ENCODE assay signal across 8 cellular contexts in the genomic region with DNA sequence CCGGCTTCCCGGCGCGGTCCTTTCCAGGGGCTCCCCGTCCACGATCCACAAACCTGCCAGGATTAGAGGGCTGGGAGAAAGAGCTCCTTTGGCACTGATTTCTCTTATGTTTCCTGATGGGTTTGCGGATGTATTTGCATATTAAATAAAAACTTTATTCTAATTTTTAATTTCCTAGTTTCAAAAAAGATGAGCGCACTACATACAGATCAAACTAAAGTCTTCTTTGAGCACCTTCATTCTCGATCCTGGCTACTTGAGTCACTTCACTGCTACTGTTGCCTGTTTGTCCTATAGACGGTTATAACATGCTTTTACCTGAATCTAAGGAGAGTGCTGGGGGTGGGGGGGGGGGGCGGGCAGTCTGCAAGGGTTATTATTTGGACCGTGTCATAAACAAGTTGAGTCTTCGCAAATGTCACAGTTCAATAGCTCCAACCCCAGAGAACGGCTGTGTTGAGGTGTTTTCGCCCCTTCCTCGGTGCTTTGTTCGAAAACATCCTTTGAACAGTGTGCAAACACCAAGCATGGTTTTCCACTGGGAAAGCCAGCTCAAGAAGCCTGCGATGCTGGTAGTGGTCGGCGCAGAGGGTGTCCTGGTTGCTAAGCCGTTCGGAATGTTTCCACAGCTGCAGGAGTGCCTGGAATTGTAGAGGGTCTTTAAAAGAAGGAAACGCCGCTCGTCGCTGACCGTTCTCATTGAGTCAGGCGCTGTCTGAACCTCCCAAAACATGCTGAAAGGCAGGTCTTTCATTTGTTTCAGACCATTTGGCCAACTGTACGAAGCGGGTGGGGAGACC. TPM values are rescaled to one million over a fixed set of nuclear protein-coding genes. Genes with fewer than 3 reads are reported as not detected.
DNase-seq lines count a peak whose midpoint lies in the region; ATAC-seq and TF ChIP-seq lines count a peak whose summit lies in the region.

No MANE protein-coding gene starts in this region.

- peaks cover 14% of the 10 kb centered on the region for H3K4me1 ChIP-seq in HAP-1
- peaks cover 3% of the 10 kb centered on the region for H3K4me1 ChIP-seq in SJCRH30
- H3K4me1 ChIP-seq in right atrium auricular region, result peaks cover 0 to 29% of the 10 kb centered on the region in 2 donors
- H3K4me1 ChIP-seq in skeletal muscle satellite cell (ENCODE audit: control insufficient read depth, insufficient read depth, low read length), result peaks cover 13% of the 10 kb centered on the region

- H3K27ac ChIP-seq in SJCRH30, result peak overlapping the region; percentile 45
- H3K27ac ChIP-seq in right atrium auricular region, result peak overlapping the region; percentile 89 to 93

- H3K4me2 ChIP-seq in skeletal muscle satellite cell (ENCODE audit: low read length), result peak overlapping the region; percentile 96

- in situ Hi-C loops in HAP-1 (cut with MboI; ENCODE audit: low sequenced_read_pairs), result loop anchor here (5.0 kb wide), 1 partner anchor 77 kb away; no protein-coding TSS in a partner anchor

- H3K9ac ChIP-seq in skeletal muscle satellite cell (ENCODE audit: low read depth, low read length), result no peak overlapping the region

- TF ChIP-seq CTCF in right atrium auricular region (IDR thresholded peaks at IDR 0.05), result no peak

- no peak for ATAC-seq in GM19351 (IDR thresholded peaks at IDR 0.05; ENCODE audit: unreplicated experiment)

- H3K36me3 ChIP-seq in HAP-1 (replicated peaks) (no peaks in the 10 kb centered on the region), SJCRH30 (no peaks in the 10 kb centered on the region), right atrium auricular region (no peaks in the 10 kb centered on the region), skeletal muscle satellite cell (ENCODE audit: insufficient read depth, low read length) (peaks cover 3% of the 10 kb centered on the region)

- H3K4me3 ChIP-seq in HAP-1, result peak overlapping the region; percentile 90
- H3K4me3 ChIP-seq in SJCRH30, result peak overlapping the region; percentile 80
- peak overlapping the region in 1 of 2 donors; percentile 77 for H3K4me3 ChIP-seq in right atrium auricular region
- peak overlapping the region; percentile 90 for H3K4me3 ChIP-seq in skeletal muscle satellite cell (ENCODE audit: low read length)

- DNase-seq in HAP-1 (ENCODE audit: low spot score in 2 of 2) (peak in 1 of 2 experiments; percentile 42), SJCRH30 (peak; percentile 75 to 84), right atrium auricular region (ENCODE audit: low spot score) (no peak), middle frontal gyrus (ENCODE audit: extremely low spot score, low spot score) (no peak), glomerular visceral epithelial cell (ENCODE audit: extremely low spot score) (no peak), inferior parietal cortex (ENCODE audit: extremely low spot score) (no peak)

- H3K27me3 ChIP-seq in HAP-1 (ENCODE audit: low read depth) (no peaks in the 10 kb centered on the region), SJCRH30 (no peaks in the 10 kb centered on the region), right atrium auricular region (no peaks in the 10 kb centered on the region), skeletal muscle satellite cell (ENCODE audit: control insufficient read depth, insufficient read depth, low read length) (no peaks in the 10 kb centered on the region)

- H3K9me3 ChIP-seq in HAP-1, result no peaks in the 10 kb centered on the region
- no peaks in the 10 kb centered on the region for H3K9me3 ChIP-seq in SJCRH30 (replicated peaks)
- no peaks in the 10 kb centered on the region for H3K9me3 ChIP-seq in right atrium auricular region
- H3K9me3 ChIP-seq in skeletal muscle satellite cell (replicated peaks; ENCODE audit: low read length), result no peaks in the 10 kb centered on the region

RNA-seq across cellular contexts. Expression of a gene that starts 1.1 kb away (rescaled TPM):
- total RNA-seq in SJCRH30 (2014; rRNA removed; shearing (Covaris generic)), result 14.5 and 15.7 TPM in 2 replicates
- 10 to 100 TPM in 1 of 2 donors, 1 to 10 TPM in 1; 6.9 to 10.8 TPM for total RNA-seq in right atrium auricular region
- total RNA-seq in skeletal muscle satellite cell (2012; rRNA removed), result 22.1 and 30.9 TPM in 2 replicates

RNA-seq across cellular contexts. Expression of a gene that starts 4.9 kb away (rescaled TPM):
- total RNA-seq in SJCRH30 (2014; rRNA removed; shearing (Covaris generic)), result not detected in 2 replicates
- not detected for total RNA-seq in right atrium auricular region
- not detected in 2 replicates for total RNA-seq in skeletal muscle satellite cell (2012; rRNA removed)

Comparison
In these comparisons a context has a peak if more than half of its experiments do, and no peak if none do; other contexts are left out.
1. DNase-seq: peak in SJCRH30 (2 of 2); none in right atrium auricular region (single experiment), middle frontal gyrus (single experiment), glomerular visceral epithelial cell (single experiment) and inferior parietal cortex (single experiment).